1 cellular context compared by ENCODE assay signal in genomic region chr12:57219993-57220728, GRCh38.
TF ChIP-seq lines count a peak whose summit lies in the region.

No MANE protein-coding gene starts in this region.

TF ChIP-seq in WTC11, 78 proteins besides CTCF, POLR2A, EP300 and RAD21 (continued from another document):
- no peak for TF ChIP-seq ZNF281 (CRISPR knock-in tag; IDR thresholded peaks at IDR 0.05)
- TF ChIP-seq PREB (CRISPR knock-in tag; IDR thresholded peaks at IDR 0.05; ENCODE audit: borderline replicate concordance), result no peak
- TF ChIP-seq MLX (CRISPR knock-in tag; IDR thresholded peaks at IDR 0.05), result no peak
- TF ChIP-seq ZNF423 (CRISPR knock-in tag; IDR thresholded peaks at IDR 0.05), result no peak
- TF ChIP-seq NR3C1 (CRISPR knock-in tag; conservative IDR thresholded peaks at IDR 0.05; ENCODE audit: low read depth), result no peak
- no peak for TF ChIP-seq RORB (CRISPR knock-in tag; IDR thresholded peaks at IDR 0.05)
- TF ChIP-seq SMAD3 (CRISPR knock-in tag; IDR thresholded peaks at IDR 0.05; ENCODE audit: borderline replicate concordance), result no peak
- TF ChIP-seq NR1H2 (CRISPR knock-in tag; IDR thresholded peaks at IDR 0.05), result no peak
